Comparison of ENCODE assay signal across 8 cellular contexts in the genomic region with DNA sequence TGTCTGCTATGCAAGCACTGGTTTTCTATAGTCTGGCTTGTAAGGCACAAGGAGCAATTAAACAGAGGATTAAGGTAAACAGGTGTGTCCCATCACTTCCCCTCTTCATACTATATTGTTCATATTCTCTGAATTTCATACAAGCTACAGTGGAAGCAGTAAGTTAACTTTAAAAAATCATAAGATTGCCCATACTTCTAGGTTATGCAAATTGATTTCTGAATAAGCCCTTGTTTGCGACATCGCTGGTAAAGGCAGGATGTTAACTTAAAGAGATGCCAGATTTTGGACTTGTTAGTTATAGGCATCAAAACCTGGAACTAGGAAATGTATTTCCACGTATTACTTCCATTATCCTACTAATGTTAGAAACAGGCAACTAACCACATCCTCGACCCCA. TPM values are rescaled to one million over a fixed set of nuclear protein-coding genes. Genes with fewer than 3 reads are reported as not detected.
DNase-seq lines count a peak whose midpoint lies in the region; ATAC-seq and TF ChIP-seq lines count a peak whose summit lies in the region.

No MANE protein-coding gene starts in this region.

- no peak for ATAC-seq in aorta (ENCODE audit: low FRiP score)

- H3K27me3 ChIP-seq in iPS-15b (ENCODE audit: control insufficient read depth, insufficient read depth, low read length) (peaks cover 6% of the 10 kb centered on the region), stomach smooth muscle (ENCODE audit: control insufficient read depth in 1 of 2, insufficient read depth in 2 of 2, low read length in 2 of 2) (no peaks in the 10 kb centered on the region), aorta (ENCODE audit: control insufficient read depth in 1 of 2, insufficient read depth in 2 of 2, low read length in 1 of 2) (no peaks in the 10 kb centered on the region)

- no peaks in the 10 kb centered on the region for H3K9me3 ChIP-seq in iPS-15b (ENCODE audit: control insufficient read depth, insufficient read depth, low read length)
- no peaks in the 10 kb centered on the region for H3K9me3 ChIP-seq in stomach smooth muscle (ENCODE audit: control insufficient read depth in 2 of 2, low read length in 2 of 2)
- no peaks in the 10 kb centered on the region for H3K9me3 ChIP-seq in aorta (ENCODE audit: control insufficient read depth, low read length)

- H3K27ac ChIP-seq in stomach smooth muscle (ENCODE audit: low read length) (peak overlapping the region; percentile 71), aorta (ENCODE audit: low read depth in 1 of 2, low read length in 2 of 2) (no peak overlapping the region)

- peak overlapping the region; percentile 64 for H3K27ac Mint-ChIP-seq in T-helper 1 cell treated with Interleukin-12 subunit alpha and Interleukin-12 subunit beta and Interleukin-4 antibody, amounts not matched to agents 30 μg/mL and 1 μg/mL, for 36 hours

- H3K4me3 ChIP-seq in WI38 (ENCODE audit: low read depth, low read length), result peak overlapping the region; percentile 88
- peak overlapping the region; percentile 72 for H3K4me3 ChIP-seq in iPS-15b (ENCODE audit: low read depth, low read length)
- H3K4me3 ChIP-seq in stomach smooth muscle (ENCODE audit: low read length in 2 of 2), result peak overlapping the region; percentile 83 to 93
- H3K4me3 ChIP-seq in aorta (ENCODE audit: low read length in 2 of 2), result peak overlapping the region in 1 of 2 donors; percentile 86

- 45 to 57% methylated on average over 4 of the region's 4 CpGs for WGBS in aorta, 2 donors

- H3K4me1 Mint-ChIP-seq in T-helper 1 cell treated with Interleukin-12 subunit alpha and Interleukin-12 subunit beta and Interleukin-4 antibody, amounts not matched to agents 30 μg/mL and 1 μg/mL, for 36 hours (ENCODE audit: low read depth), result peaks cover 34% of the 10 kb centered on the region

- DNase-seq in T-helper 1 cell (no peak), GM13976 (ENCODE audit: low spot score) (no peak), iPS-NIHi11 (ENCODE audit: low spot score) (no peak), aorta (no peak)

- H3K4me1 ChIP-seq in iPS-15b (ENCODE audit: control insufficient read depth, insufficient read depth, low read length) (peaks cover 5% of the 10 kb centered on the region), stomach smooth muscle (ENCODE audit: control insufficient read depth, insufficient read depth, low read length) (peaks cover 18% of the 10 kb centered on the region), aorta (ENCODE audit: control insufficient read depth in 1 of 2, insufficient read depth in 2 of 2, low read length in 2 of 2) (no peaks in the 10 kb centered on the region)

- intact Hi-C loops in aorta (cut with DNase I), result loop anchor here (5.0 to 10.0 kb wide), 5 partner anchors 87 to 123 kb away; a partner anchor contains a TSS

- no peak for TF ChIP-seq CTCF in WI38 (IDR thresholded peaks at IDR 0.05; ENCODE audit: low read depth, low read length)
- TF ChIP-seq CTCF in GM13976 (IDR thresholded peaks at IDR 0.05; ENCODE audit: borderline replicate concordance, control extremely low read depth, extremely low read depth, insufficient read depth, missing control alignments), result no peak

- H3K27me3 Mint-ChIP-seq in T-helper 1 cell treated with Interleukin-12 subunit alpha and Interleukin-12 subunit beta and Interleukin-4 antibody, amounts not matched to agents 30 μg/mL and 1 μg/mL, for 36 hours (ENCODE audit: low read depth), result no peaks in the 10 kb centered on the region

- H3K36me3 ChIP-seq in iPS-15b (ENCODE audit: control insufficient read depth, insufficient read depth, low read length) (no peaks in the 10 kb centered on the region), stomach smooth muscle (ENCODE audit: control insufficient read depth in 2 of 2, insufficient read depth in 2 of 2, low read length in 2 of 2) (no peaks in the 10 kb centered on the region), aorta (ENCODE audit: control insufficient read depth in 1 of 2, insufficient read depth in 2 of 2, low read length in 1 of 2) (no peaks in the 10 kb centered on the region)

- in situ Hi-C loops in GM13976 (cut with MboI; ENCODE audit: low sequenced_read_pairs, unreplicated experiment), result no loop called here

- no peaks in the 10 kb centered on the region for H3K9me3 Mint-ChIP-seq in T-helper 1 cell treated with Interleukin-12 subunit alpha and Interleukin-12 subunit beta and Interleukin-4 antibody, amounts not matched to agents 30 μg/mL and 1 μg/mL, for 36 hours

- H3K36me3 Mint-ChIP-seq in T-helper 1 cell treated with Interleukin-12 subunit alpha and Interleukin-12 subunit beta and Interleukin-4 antibody, amounts not matched to agents 30 μg/mL and 1 μg/mL, for 36 hours (ENCODE audit: low read depth), result peaks cover 10% of the 10 kb centered on the region

- H3K9ac ChIP-seq in iPS-15b (ENCODE audit: low read depth, low read length), result no peak overlapping the region
- peak overlapping the region in 1 of 2 donors; percentile 83 for H3K9ac ChIP-seq in stomach smooth muscle (ENCODE audit: low read length in 2 of 2)

- H3K4me3 Mint-ChIP-seq in T-helper 1 cell treated with Interleukin-12 subunit alpha and Interleukin-12 subunit beta and Interleukin-4 antibody, amounts not matched to agents 30 μg/mL and 1 μg/mL, for 36 hours, result peak overlapping the region; percentile 77

RNA-seq across cellular contexts. Expression of a gene that starts 1.0 kb away (rescaled TPM):
- total RNA-seq in aorta, result 10 to 100 TPM; 20.1 to 22.5 TPM
- 10 to 100 TPM in 1 of 2 donors, 1 to 10 TPM in 1; 2.0 to 14.8 TPM for polyA plus RNA-seq in aorta
